In the genomic region with DNA sequence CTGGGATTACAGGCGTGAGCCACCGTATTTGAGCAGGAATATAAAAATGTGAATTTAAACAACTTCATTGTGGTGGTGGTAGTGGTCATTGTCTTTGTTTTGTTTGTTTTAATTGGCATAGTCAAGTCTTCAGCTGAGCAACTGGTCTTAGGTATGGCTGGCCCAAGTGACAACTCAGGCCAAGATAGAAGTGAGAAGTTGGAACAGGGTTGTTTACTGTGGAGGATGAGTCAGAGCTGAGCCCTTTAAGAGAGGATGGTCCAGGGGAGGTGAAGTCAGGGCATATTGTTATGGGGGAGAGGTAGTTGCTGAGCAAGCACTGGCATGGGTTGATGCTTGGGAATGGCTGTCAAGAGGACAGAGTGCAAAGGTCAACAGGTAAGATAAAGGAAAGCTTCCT, we compare ENCODE assay signal across 29 cellular contexts.
DNase-seq lines count a peak whose midpoint lies in the region; ATAC-seq, FAIRE-seq and TF ChIP-seq lines count a peak whose summit lies in the region.
"Had no signal": no experiment of that assay in that cellular context is flagged by ENCODE, and none has a peak within 500 bp of the region (broad histone marks: within the 10 kb centered on the region; RNA-seq: fewer than 3 reads in every experiment).

No MANE protein-coding gene starts in this region.

- TF ChIP-seq CTCF in MCF 10A (IDR thresholded peaks at IDR 0.05; ENCODE audit: unreplicated experiment) (no peak), mammary epithelial cell (conservative IDR thresholded peaks at IDR 0.05 in 1 of 2, IDR thresholded peaks at IDR 0.05 in 1 of 2; ENCODE audit: extremely low read depth in 1 of 2, insufficient read depth in 1 of 2, low read depth in 1 of 2, low read length in 2 of 2) (no peak), astrocyte (IDR thresholded peaks at IDR 0.05; ENCODE audit: insufficient read depth, low read depth, low read length) (no peak), fibroblast of the aortic adventitia (IDR thresholded peaks at IDR 0.05; ENCODE audit: insufficient read depth, low read length) (no peak)

- in situ Hi-C loops in mammary epithelial cell (cut with MboI; ENCODE audit: low sequenced_read_pairs in 2 of 2): no loop called here

- H3K4me3 Mint-ChIP-seq in MCF 10A (ENCODE audit: unreplicated experiment): no peak overlapping the region
- no peak overlapping the region for H3K4me3 Mint-ChIP-seq in astrocyte (ENCODE audit: unreplicated experiment)
- H3K4me3 Mint-ChIP-seq: activated T-cell treated with anti-CD3 and anti-CD28 coated beads, Interleukin-2, amount 50 U/mL, for 72 hours; CD4-positive, CD25-positive, alpha-beta regulatory T cell; immature natural killer cell; naive thymus-derived CD8-positive, alpha-beta T cell had no signal

- H3K9ac ChIP-seq in mammary epithelial cell (ENCODE audit: insufficient read depth, low read length) (no peak overlapping the region), astrocyte (ENCODE audit: low read length) (no peak overlapping the region)

- H3K27me3 ChIP-seq in mammary epithelial cell (ENCODE audit: insufficient read depth, low read length) (no peaks in the 10 kb centered on the region), astrocyte (ENCODE audit: insufficient read depth, low read length) (no peaks in the 10 kb centered on the region), small intestine (ENCODE audit: control insufficient read depth in 2 of 2, insufficient read depth in 2 of 2, low read length in 2 of 2) (no peaks in the 10 kb centered on the region)
- H3K27me3 ChIP-seq: breast epithelium, left lung, transverse colon had no signal

- H3K27ac Mint-ChIP-seq in MCF 10A (ENCODE audit: low read depth, unreplicated experiment) (no peak overlapping the region), astrocyte (ENCODE audit: unreplicated experiment) (no peak overlapping the region)
- H3K27ac Mint-ChIP-seq: activated T-cell treated with anti-CD3 and anti-CD28 coated beads, Interleukin-2, amount 50 U/mL, for 72 hours had no signal

- no peak for FAIRE-seq in astrocyte (lab: Jason Lieb, UNC)
- no peak for FAIRE-seq in small intestine (lab: Jason Lieb, UNC)
- FAIRE-seq: H1 had no signal

- POLR2A ChIA-PET in MCF 10A (lab: Yijun Ruan, JAX): interaction anchor here (0.6 kb wide), 1 partner anchor 47 kb away, joined by 3 read pairs; no protein-coding TSS in a partner anchor

- H2AFZ ChIP-seq in mammary epithelial cell (ENCODE audit: low read depth, low read length) (no peak overlapping the region), astrocyte (ENCODE audit: low read depth, low read length) (no peak overlapping the region)

- no peaks in the 10 kb centered on the region for H3K4me1 ChIP-seq in mammary epithelial cell (ENCODE audit: insufficient read depth, low read length)
- H3K4me1 ChIP-seq in astrocyte (ENCODE audit: insufficient read depth, low read length): no peaks in the 10 kb centered on the region
- H3K4me1 ChIP-seq in small intestine (ENCODE audit: control insufficient read depth in 2 of 2, insufficient read depth in 1 of 2, low read depth in 1 of 2, low read length in 1 of 2): no peaks in the 10 kb centered on the region
- H3K4me1 ChIP-seq: breast epithelium, left lung, transverse colon had no signal

- BruUV-seq in MCF 10A (replicated peaks; lab: Mats Ljungman, UMichigan): no TSS peak
- no TSS peak for BruUV-seq in mammary epithelial cell (replicated peaks; lab: Mats Ljungman, UMichigan)

- H3K36me3 Mint-ChIP-seq in MCF 10A (ENCODE audit: insufficient read depth, unreplicated experiment) (peaks cover 7% of the 10 kb centered on the region), astrocyte (ENCODE audit: low read depth, unreplicated experiment) (no peaks in the 10 kb centered on the region)

- H3K27me3 Mint-ChIP-seq in MCF 10A (ENCODE audit: insufficient read depth, unreplicated experiment) (no peaks in the 10 kb centered on the region), astrocyte (ENCODE audit: low read depth, unreplicated experiment) (no peaks in the 10 kb centered on the region)
- H3K27me3 Mint-ChIP-seq: CD4-positive, CD25-positive, alpha-beta regulatory T cell had no signal

- H3K79me2 ChIP-seq in mammary epithelial cell (ENCODE audit: insufficient read depth, low read length): no peaks in the 10 kb centered on the region
- no peaks in the 10 kb centered on the region for H3K79me2 ChIP-seq in astrocyte (ENCODE audit: insufficient read depth, low read length)

- no peak overlapping the region for H3K4me3 ChIP-seq in mammary epithelial cell (replicated peaks in 1 of 3; ENCODE audit: insufficient read depth in 1 of 3, low read depth in 2 of 3, low read length in 3 of 3)
- no peak overlapping the region for H3K4me3 ChIP-seq in astrocyte (ENCODE audit: insufficient read depth, low read depth, low read length)
- no peak overlapping the region for H3K4me3 ChIP-seq in fibroblast of the aortic adventitia (ENCODE audit: low read depth, low read length)
- no peak overlapping the region for H3K4me3 ChIP-seq in small intestine (ENCODE audit: low read depth in 1 of 2, low read length in 2 of 2)
- H3K4me3 ChIP-seq: breast epithelium, coronary artery, left lung, transverse colon had no signal

- 94% methylated on average over 2 of the region's 2 CpGs for WGBS in mammary epithelial cell (ENCODE audit: low coverage, missing lambda C conversion rate)
- WGBS in small intestine, 3 donors: 97 to 98% (median 97%) methylated on average over 2 of the region's 2 CpGs

- H4K20me1 ChIP-seq in mammary epithelial cell (ENCODE audit: insufficient read depth, low read length) (no peaks in the 10 kb centered on the region), astrocyte (ENCODE audit: insufficient read depth, low read length) (peaks cover 5% of the 10 kb centered on the region)

- no peaks in the 10 kb centered on the region for H3K4me1 Mint-ChIP-seq in MCF 10A (ENCODE audit: insufficient read depth, unreplicated experiment)
- peaks cover 6% of the 10 kb centered on the region for H3K4me1 Mint-ChIP-seq in astrocyte (ENCODE audit: low read depth, unreplicated experiment)

- intact Hi-C loops in MCF 10A (cut with micrococcal nuclease): no loop called here
- intact Hi-C loops in mammary epithelial cell (cut with micrococcal nuclease): no loop called here

- no peak for ATAC-seq in HG03135 (IDR thresholded peaks at IDR 0.05; ENCODE audit: unreplicated experiment)
- ATAC-seq: activated T-cell treated with anti-CD3 and anti-CD28 coated beads, Interleukin-2, amount 50 U/mL, for 72 hours; esophagus mucosa; left lung; naive thymus-derived CD8-positive, alpha-beta T cell had no signal

- H3K27ac ChIP-seq in mammary epithelial cell (ENCODE audit: insufficient read depth, low read depth, low read length) (no peak overlapping the region), astrocyte (ENCODE audit: low read depth, low read length) (no peak overlapping the region), small intestine (ENCODE audit: low read depth in 1 of 2, low read length in 1 of 2) (no peak overlapping the region)
- H3K27ac ChIP-seq: breast epithelium, coronary artery, left lung, transverse colon had no signal

- dilution Hi-C loops in mammary epithelial cell (cut with HindIII; ENCODE audit: low sequenced_read_pairs): loop anchor here (5.0 kb wide), 1 partner anchor 38 kb away; no protein-coding TSS in a partner anchor

- H3K36me3 ChIP-seq in mammary epithelial cell (ENCODE audit: insufficient read depth, low read length): no peaks in the 10 kb centered on the region
- H3K36me3 ChIP-seq in astrocyte (ENCODE audit: insufficient read depth, low read length): no peaks in the 10 kb centered on the region
- no peaks in the 10 kb centered on the region for H3K36me3 ChIP-seq in small intestine (ENCODE audit: control insufficient read depth in 2 of 2, insufficient read depth in 2 of 2, low read length in 2 of 2)
- H3K36me3 ChIP-seq: breast epithelium, left lung, transverse colon had no signal

- H3K9me3 ChIP-seq in mammary epithelial cell (replicated peaks; ENCODE audit: insufficient read depth, low read length) (no peaks in the 10 kb centered on the region), astrocyte (ENCODE audit: insufficient read depth, low read depth, low read length) (no peaks in the 10 kb centered on the region), small intestine (ENCODE audit: control insufficient read depth, low read depth) (no peaks in the 10 kb centered on the region)
- H3K9me3 ChIP-seq: transverse colon had no signal

- DNase-seq in MCF 10A (ENCODE audit: unreplicated experiment) (peak; percentile 22), mammary epithelial cell (no peak), astrocyte (ENCODE audit: low read depth) (peak; percentile 61), fibroblast of the aortic adventitia (ENCODE audit: low read depth) (peak; percentile 31), small intestine (peak; percentile 27), hepatic stellate cell (ENCODE audit: low spot score) (no peak), Kasumi-1 (lab: John Stamatoyannopoulos, UW) (no peak)
- DNase-seq: 8988T; activated CD4-positive, CD25-positive, alpha-beta regulatory T cell; activated naive CD4-positive, alpha-beta T cell; activated T-cell treated with anti-CD3 and anti-CD28 coated beads, Interleukin-2, amount 50 U/mL, for 72 hours; CD4-positive, CD25-positive, alpha-beta regulatory T cell; DMS 273 treated with DMSO at 0.1 percent for 48 hours; GF-D8; hypothalamus; immature natural killer cell; KBM-7; left lung; naive thymus-derived CD8-positive, alpha-beta T cell; NCI-H1436; NCI-H2107; NCI-H446 treated with DMSO at 0.1 percent for 48 hours; T-helper 1 cell; transverse colon had no signal

- H3K9me3 Mint-ChIP-seq in MCF 10A (ENCODE audit: unreplicated experiment): no peaks in the 10 kb centered on the region
- peaks cover 7% of the 10 kb centered on the region for H3K9me3 Mint-ChIP-seq in astrocyte (ENCODE audit: unreplicated experiment)
- H3K9me3 Mint-ChIP-seq: immature natural killer cell had no signal

- no peak overlapping the region for H3K4me2 ChIP-seq in mammary epithelial cell (ENCODE audit: insufficient read depth, low read depth, low read length)
- no peak overlapping the region for H3K4me2 ChIP-seq in astrocyte (ENCODE audit: low read length)

- CTCF ChIA-PET in MCF 10A (lab: Yijun Ruan, JAX): no interaction called here
- CTCF ChIA-PET in mammary epithelial cell (lab: Charles Lee; ENCODE audit: low non-redundant PET): no interaction called here

Comparison
In these comparisons a context has a peak if more than half of its experiments do, and no peak if none do; other contexts are left out.
1. DNase-seq: peak in MCF 10A (single experiment), astrocyte (single experiment), fibroblast of the aortic adventitia (single experiment) and small intestine (single experiment); none in mammary epithelial cell (single experiment), hepatic stellate cell (single experiment) and Kasumi-1 (0 of 2).